ENCODE assay signal across 17 cellular contexts in the genomic region with DNA sequence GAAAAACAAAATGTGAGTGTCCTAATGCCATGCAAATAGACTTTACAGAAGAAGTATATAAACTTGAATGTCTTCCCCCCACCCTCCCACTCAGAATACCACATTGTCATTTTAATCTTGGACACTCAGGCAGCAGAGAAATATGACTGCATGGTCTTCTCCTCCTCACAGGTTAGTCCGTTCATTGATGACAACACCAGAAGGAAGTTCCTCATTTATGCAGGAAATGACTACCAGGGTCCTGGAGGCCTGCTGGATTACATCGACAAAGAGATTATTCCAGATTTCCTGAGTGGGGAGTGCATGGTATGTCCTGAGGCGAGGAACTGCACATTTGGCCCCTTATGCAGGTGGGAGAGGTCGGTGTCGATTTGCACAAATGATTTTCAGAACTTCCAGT.
A peak's percentile ranks its signal among the peaks of the same experiment; 100 is the strongest.
DNase-seq lines count a peak whose midpoint lies in the region; ATAC-seq and TF ChIP-seq lines count a peak whose summit lies in the region.
"Had no signal": no experiment of that assay in that cellular context is flagged by ENCODE, and none has a peak within 500 bp of the region (broad histone marks: within the 10 kb centered on the region; RNA-seq: fewer than 3 reads in every experiment).

No MANE protein-coding gene starts in this region.

- H3K36me3 ChIP-seq in OCI-LY1 (ENCODE audit: insufficient read depth, low read length) = peaks cover 84% of the 10 kb centered on the region
- peaks cover 2 to 90% of the 10 kb centered on the region in 2 donors for H3K36me3 ChIP-seq in gastrocnemius medialis

- peaks cover 5% of the 10 kb centered on the region for H3K27me3 Mint-ChIP-seq in glutamatergic neuron (ENCODE audit: unreplicated experiment)
- H3K27me3 Mint-ChIP-seq: activated naive CD4-positive, alpha-beta T cell treated with anti-CD3 and anti-CD28 coated beads, Interleukin-2, amount 10 ng/mL, durations not matched to agents 7 days and 5 days had no signal

- H3K27ac ChIP-seq in OCI-LY1 (ENCODE audit: low read depth, low read length, poor library complexity, severe bottlenecking) (peak overlapping the region; percentile 91), gastrocnemius medialis (peak overlapping the region in 3 of 4 donors; percentile 78 to 86 (median 81))
- H3K27ac ChIP-seq: 22Rv1, brain microvascular endothelial cell, Peyer's patch had no signal

- H4K20me1 ChIP-seq in OCI-LY1 (ENCODE audit: insufficient read depth, low read length) = no peaks in the 10 kb centered on the region

- H3K4me3 ChIP-seq in OCI-LY1 (ENCODE audit: low read depth, low read length, poor library complexity, severe bottlenecking) = no peak overlapping the region
- H3K4me3 ChIP-seq in fibroblast of pulmonary artery (replicated peaks; ENCODE audit: low read depth, low read length) = no peak overlapping the region
- H3K4me3 ChIP-seq in gastrocnemius medialis = no peak overlapping the region
- H3K4me3 ChIP-seq: Peyer's patch had no signal

- H3K27me3 ChIP-seq in OCI-LY1 (ENCODE audit: insufficient read depth, low read length) (no peaks in the 10 kb centered on the region), gastrocnemius medialis (no peaks in the 10 kb centered on the region)
- H3K27me3 ChIP-seq: brain microvascular endothelial cell, Peyer's patch had no signal

- TF ChIP-seq CTCF in OCI-LY1 (IDR thresholded peaks at IDR 0.05; ENCODE audit: low read length) (no peak), fibroblast of pulmonary artery (IDR thresholded peaks at IDR 0.05; ENCODE audit: low read length, missing control alignments) (no peak), gastrocnemius medialis (IDR thresholded peaks at IDR 0.05 in 4 of 5, conservative IDR thresholded peaks at IDR 0.05 in 1 of 5) (no peak), glutamatergic neuron (IDR thresholded peaks at IDR 0.05; ENCODE audit: partially characterized antibody, unreplicated experiment) (no peak)

- no peak overlapping the region for H3K4me3 Mint-ChIP-seq in glutamatergic neuron (ENCODE audit: unreplicated experiment)
- H3K4me3 Mint-ChIP-seq: activated naive CD4-positive, alpha-beta T cell treated with anti-CD3 and anti-CD28 coated beads, Interleukin-2, amount 10 ng/mL, durations not matched to agents 7 days and 5 days; nephron progenitor cell had no signal

- H3K9me2 ChIP-seq in OCI-LY1 (ENCODE audit: low read depth, low read length) = no peaks in the 10 kb centered on the region

- H3K4me1 ChIP-seq in OCI-LY1 (ENCODE audit: insufficient read depth, low read length, severe bottlenecking) (peaks cover 79% of the 10 kb centered on the region), gastrocnemius medialis (peaks cover 32 to 38% of the 10 kb centered on the region in 2 donors)

- H3F3A ChIP-seq in OCI-LY1 (ENCODE audit: insufficient read depth, low read length) = peaks cover 5% of the 10 kb centered on the region

- no peaks in the 10 kb centered on the region for H3K79me2 ChIP-seq in OCI-LY1 (ENCODE audit: insufficient read depth, low read length)

- intact Hi-C loops in gastrocnemius medialis (cut with DNase I; ENCODE audit: low total_unique reads) = loop anchor here (5.0 kb wide), 1 partner anchor 44 kb away; no protein-coding TSS in a partner anchor

- H3K36me3 Mint-ChIP-seq in glutamatergic neuron (ENCODE audit: unreplicated experiment) = peaks cover 13% of the 10 kb centered on the region

- in situ Hi-C loops in gastrocnemius medialis (cut with MboI; ENCODE audit: low sequenced_read_pairs in 4 of 4) = no loop called here

- peaks cover 26% of the 10 kb centered on the region for H3K4me1 Mint-ChIP-seq in glutamatergic neuron (ENCODE audit: low read depth, unreplicated experiment)
- H3K4me1 Mint-ChIP-seq: activated naive CD4-positive, alpha-beta T cell treated with anti-CD3 and anti-CD28 coated beads, Interleukin-2, amount 10 ng/mL, durations not matched to agents 7 days and 5 days had no signal

- H3K27ac Mint-ChIP-seq in glutamatergic neuron (ENCODE audit: unreplicated experiment) = no peak overlapping the region
- H3K27ac Mint-ChIP-seq: activated naive CD4-positive, alpha-beta T cell treated with anti-CD3 and anti-CD28 coated beads, Interleukin-2, amount 10 ng/mL, durations not matched to agents 7 days and 5 days; nephron progenitor cell had no signal

- H2AFZ ChIP-seq in OCI-LY1 (ENCODE audit: low read length) = no peak overlapping the region

- H3K4me2 ChIP-seq in OCI-LY1 (ENCODE audit: low read length) = peak overlapping the region; percentile 37; the same call in 1 of the 2 replicates

- H3K9me3 Mint-ChIP-seq in glutamatergic neuron (ENCODE audit: unreplicated experiment) = no peaks in the 10 kb centered on the region
- H3K9me3 Mint-ChIP-seq: activated naive CD4-positive, alpha-beta T cell treated with anti-CD3 and anti-CD28 coated beads, Interleukin-2, amount 10 ng/mL, durations not matched to agents 7 days and 5 days; nephron progenitor cell had no signal

- ATAC-seq in gastrocnemius medialis (no peak), GM18870 (IDR thresholded peaks at IDR 0.05; ENCODE audit: unreplicated experiment) (no peak)

- H3K9me3 ChIP-seq in OCI-LY1 (ENCODE audit: low read length) (no peaks in the 10 kb centered on the region), gastrocnemius medialis (no peaks in the 10 kb centered on the region)
- H3K9me3 ChIP-seq: Caco-2, Peyer's patch had no signal

- DNase-seq in SIG-M5 treated with dmso at 0.1 percent for 504 hours (lab: John Stamatoyannopoulos, UW; ENCODE audit: unreplicated experiment) (peak; percentile 41), SIG-M5 (lab: John Stamatoyannopoulos, UW) (no peak), fibroblast of pulmonary artery (ENCODE audit: low read depth) (peak; percentile 53), gastrocnemius medialis (no peak), glutamatergic neuron (no peak), DMS 273 treated with DMSO at 0.1 percent for 48 hours (lab: John Stamatoyannopoulos, UW) (no peak)
- DNase-seq: activated CD8-positive, alpha-beta memory T cell treated with anti-CD3 and anti-CD28 coated beads for 24 hours; activated naive CD4-positive, alpha-beta T cell treated with anti-CD3 and anti-CD28 coated beads, Interleukin-2, amount 10 ng/mL, durations not matched to agents 7 days and 5 days; brain microvascular endothelial cell; Caco-2; NCI-H1105; NCI-H226; nephron progenitor cell had no signal

- peak in 1 of 2 donors; percentile 17 for TF ChIP-seq POLR2A in gastrocnemius medialis (IDR thresholded peaks at IDR 0.05)

- peak overlapping the region; percentile 39; the same call in 1 of the 2 replicates for H3K9ac ChIP-seq in OCI-LY1 (ENCODE audit: low read length)

Comparison
In these comparisons a context has a peak if more than half of its experiments do, and no peak if none do; other contexts are left out.
1. DNase-seq: peak in SIG-M5 treated with dmso at 0.1 percent for 504 hours (single experiment) and fibroblast of pulmonary artery (single experiment); none in SIG-M5 (single experiment), gastrocnemius medialis (0 of 2), glutamatergic neuron (single experiment) and DMS 273 treated with DMSO at 0.1 percent for 48 hours (single experiment).